In genomic region chr2:161199885-161200284, GRCh38 we compare ENCODE assay signal across 8 cellular contexts. TPM values are rescaled to one million over a fixed set of nuclear protein-coding genes. Genes with fewer than 3 reads are reported as not detected.
A peak's percentile ranks its signal among the peaks of the same experiment; 100 is the strongest.
DNase-seq lines count a peak whose midpoint lies in the region; ATAC-seq and TF ChIP-seq lines count a peak whose summit lies in the region.

No MANE protein-coding gene starts in this region.

- H3K27ac ChIP-seq in uterus: no peak overlapping the region

- no peaks in the 10 kb centered on the region for H3K9me3 ChIP-seq in uterus

- intact Hi-C loops in uterus (cut with DNase I; ENCODE audit: low total_unique reads): no loop called here

- peaks cover 25% of the 10 kb centered on the region for H3K36me3 Mint-ChIP-seq in memory B cell

- H3K9me3 Mint-ChIP-seq in memory B cell: no peaks in the 10 kb centered on the region

- peaks cover 0 to 3% of the 10 kb centered on the region in 2 donors for H3K4me1 ChIP-seq in uterus

- peak in 1 of 2 donors; percentile 8 for DNase-seq in memory B cell (ENCODE audit: low spot score in 2 of 2)
- DNase-seq in NCI-H146 (lab: John Stamatoyannopoulos, UW): no peak
- no peak for DNase-seq in NCI-H526 (lab: John Stamatoyannopoulos, UW)
- no peak for DNase-seq in NCI-H526 treated with DMSO at 0.1 percent for 48 hours (lab: John Stamatoyannopoulos, UW)
- no peak for DNase-seq in uterus

- no peak for TF ChIP-seq CTCF in uterus (IDR thresholded peaks at IDR 0.05)

- H3K27ac Mint-ChIP-seq in memory B cell: peak overlapping the region; percentile 84

- H3K4me3 ChIP-seq in uterus: no peak overlapping the region

- H3K27me3 Mint-ChIP-seq in memory B cell: no peaks in the 10 kb centered on the region

- H3K4me1 Mint-ChIP-seq in memory B cell: peaks cover 23% of the 10 kb centered on the region

- H3K27me3 ChIP-seq in uterus: no peaks in the 10 kb centered on the region

- no peaks in the 10 kb centered on the region for H3K36me3 ChIP-seq in uterus

- H3K4me3 Mint-ChIP-seq in memory B cell: no peak overlapping the region

- ATAC-seq in GM18861 (IDR thresholded peaks at IDR 0.05; ENCODE audit: unreplicated experiment): peak; percentile 72
- peak; percentile 74 for ATAC-seq in GM21786 (IDR thresholded peaks at IDR 0.05; ENCODE audit: unreplicated experiment)
- ATAC-seq in HG03565 (IDR thresholded peaks at IDR 0.05; ENCODE audit: unreplicated experiment): peak; percentile 62
- ATAC-seq in memory B cell (ENCODE audit: low read depth): peak; percentile 89

- TF ChIP-seq POLR2A in uterus (IDR thresholded peaks at IDR 0.05): no peak

RNA-seq across cellular contexts. Expression of gene TANK, which starts 39.7 kb away (rescaled TPM):
- 100 to 1,000 TPM in 1 of 4 donors, 10 to 100 TPM in 3; 56.6 to 131 (median 70.7) TPM for total RNA-seq in uterus
